ENCODE assay signal across 8 cellular contexts in the genomic region with DNA sequence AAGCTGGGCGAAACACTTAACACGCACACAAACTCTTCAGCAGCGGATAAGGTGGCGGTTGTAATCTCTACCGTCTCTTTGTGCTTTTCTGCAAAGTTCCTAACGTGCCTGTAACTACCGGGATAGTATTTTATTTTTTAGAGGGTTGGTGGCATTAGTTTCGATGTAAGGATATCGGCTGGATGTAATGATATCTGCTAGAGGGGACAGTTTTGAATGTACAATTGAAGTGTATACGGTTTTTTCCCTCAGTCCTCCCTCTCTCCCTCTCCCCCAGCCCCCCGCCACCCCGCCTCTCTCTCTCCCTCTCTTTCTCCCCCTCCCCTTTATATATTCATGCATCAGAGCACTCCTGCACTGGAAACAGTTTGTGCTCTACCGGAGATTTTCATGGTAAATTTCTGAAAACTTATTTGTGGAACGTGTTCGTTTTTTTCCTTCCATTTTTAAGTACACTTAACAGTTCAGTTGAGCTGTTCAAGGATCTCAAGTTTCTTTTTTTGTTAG. TPM values are rescaled to one million over a fixed set of nuclear protein-coding genes. Genes with fewer than 3 reads are reported as not detected.
DNase-seq lines count a peak whose midpoint lies in the region; ATAC-seq and TF ChIP-seq lines count a peak whose summit lies in the region.

No MANE protein-coding gene starts in this region.

- ATAC-seq in heart right ventricle (no peak), aorta (ENCODE audit: low FRiP score) (no peak)
- ATAC-seq in stimulated activated naive CD8-positive, alpha-beta T cell treated with anti-CD3 and anti-CD28 coated beads, Interleukin-15, Interleukin-2, amounts not matched to agents 100 U/mL and 50 U/mL, for 24 hours: no peak

- H3K27ac ChIP-seq in heart right ventricle (peak overlapping the region in 8 of 10 donors; percentile 3 to 84 (median 47)), WERI-Rb-1 (peak overlapping the region; percentile 75), aorta (ENCODE audit: low read depth in 1 of 2, low read length in 2 of 2) (peak overlapping the region in 1 of 2 donors; percentile 20)

- H3K27me3 ChIP-seq in heart right ventricle (no peaks in the 10 kb centered on the region), WERI-Rb-1 (ENCODE audit: insufficient read depth, low read depth, severe bottlenecking) (no peaks in the 10 kb centered on the region), aorta (ENCODE audit: control insufficient read depth in 1 of 2, insufficient read depth in 2 of 2, low read length in 1 of 2) (no peaks in the 10 kb centered on the region)

- H3K9me3 ChIP-seq in heart right ventricle: no peaks in the 10 kb centered on the region
- H3K9me3 ChIP-seq in WERI-Rb-1 (ENCODE audit: severe bottlenecking): no peaks in the 10 kb centered on the region
- no peaks in the 10 kb centered on the region for H3K9me3 ChIP-seq in aorta (ENCODE audit: control insufficient read depth, low read length)

- H3K36me3 ChIP-seq in heart right ventricle: no peaks in the 10 kb centered on the region
- H3K36me3 ChIP-seq in WERI-Rb-1: no peaks in the 10 kb centered on the region
- no peaks in the 10 kb centered on the region for H3K36me3 ChIP-seq in aorta (ENCODE audit: control insufficient read depth in 1 of 2, insufficient read depth in 2 of 2, low read length in 1 of 2)

- intact Hi-C loops in heart right ventricle (cut with DNase I): loop anchor here in 2 of 10 donors (10.0 kb wide), 2 partner anchors 235 to 285 kb away; no protein-coding TSS in a partner anchor
- intact Hi-C loops in cardiac septum (cut with DNase I): loop anchor here (10.0 kb wide), 1 partner anchor 245 kb away; no protein-coding TSS in a partner anchor
- intact Hi-C loops in aorta (cut with DNase I): loop anchor here in 1 of 2 donors (5.0 kb wide), 1 partner anchor 97 kb away; no protein-coding TSS in a partner anchor

- WGBS in heart right ventricle, 2 donors: 0 to 2% methylated on average over 15 of the region's 15 CpGs
- 0 to 1% methylated on average over 15 of the region's 15 CpGs for WGBS in aorta, 2 donors

- peak in 1 of 9 donors; percentile 3 for TF ChIP-seq CTCF in heart right ventricle (IDR thresholded peaks at IDR 0.05)
- TF ChIP-seq CTCF in WERI-Rb-1 (IDR thresholded peaks at IDR 0.05; ENCODE audit: low read depth, low read length): no peak

- H3K4me1 ChIP-seq in heart right ventricle: peaks cover 0 to 35% (median 13%) of the 10 kb centered on the region in 9 donors
- H3K4me1 ChIP-seq in aorta (ENCODE audit: control insufficient read depth in 1 of 2, insufficient read depth in 2 of 2, low read length in 2 of 2): peaks cover 0 to 2% of the 10 kb centered on the region in 2 donors

- DNase-seq in heart right ventricle: no peak
- DNase-seq in cardiac septum (ENCODE audit: low spot score): no peak
- DNase-seq in WERI-Rb-1: peak; percentile 37
- DNase-seq in left kidney (ENCODE audit: low read depth, low spot score): peak; percentile 81
- no peak for DNase-seq in aorta
- no peak for DNase-seq in LoVo (ENCODE audit: low spot score)
- DNase-seq in A172 (ENCODE audit: low spot score): no peak
- no peak for DNase-seq in stimulated activated naive CD8-positive, alpha-beta T cell treated with anti-CD3 and anti-CD28 coated beads, Interleukin-15, Interleukin-2, amounts not matched to agents 100 U/mL and 50 U/mL, for 24 hours

- H3K4me3 ChIP-seq in heart right ventricle (peak overlapping the region; percentile 48 to 100 (median 90)), WERI-Rb-1 (ENCODE audit: low read depth, low read length) (peak overlapping the region; percentile 99), aorta (ENCODE audit: low read length in 2 of 2) (peak overlapping the region; percentile 76 to 81)

RNA-seq across cellular contexts. Expression of a gene that starts 1.6 kb away (rescaled TPM):
- total RNA-seq in heart right ventricle (10 to 100 TPM in 2 of 10 donors, 1 to 10 TPM in 8; 3.6 to 13.0 (median 7.6) TPM), cardiac septum (5.1 TPM), aorta (10 to 100 TPM in 1 of 2 donors, 1 to 10 TPM in 1; 8.4 to 12.0 TPM)
- polyA plus RNA-seq in heart right ventricle (1 to 10 TPM in 1 of 2 donors, under 1 TPM in 1; 0.75 to 3.3 TPM), aorta (1 to 10 TPM; 2.1 to 7.5 TPM)
- total RNA-seq in A172 (2014; rRNA removed; shearing (Covaris generic)): 3.0 and 7.2 TPM in 2 replicates

Comparison
In these comparisons a context has a peak if more than half of its experiments do, and no peak if none do; other contexts are left out.
1. DNase-seq: peak in WERI-Rb-1 (single experiment) and left kidney (single experiment); none in heart right ventricle (0 of 2), cardiac septum (single experiment), aorta (0 of 2), LoVo (single experiment), A172 (single experiment) and stimulated activated naive CD8-positive, alpha-beta T cell treated with anti-CD3 and anti-CD28 coated beads, Interleukin-15, Interleukin-2, amounts not matched to agents 100 U/mL and 50 U/mL, for 24 hours (single experiment).
2. Peak in every context shown above with its lines, with median percentiles within 50 percentile points of each other: H3K4me3 ChIP-seq.